ENCODE assay signal across 15 cellular contexts in genomic region chr6:37940074-37940847, GRCh38.
DNase-seq lines count a peak whose midpoint lies in the region; ATAC-seq, FAIRE-seq and TF ChIP-seq lines count a peak whose summit lies in the region.
"Had no signal": no experiment of that assay in that cellular context is flagged by ENCODE, and none has a peak within 500 bp of the region (broad histone marks: within the 10 kb centered on the region; RNA-seq: fewer than 3 reads in every experiment).

No MANE protein-coding gene starts in this region.

- H3K36me3 Mint-ChIP-seq in nephron progenitor cell (ENCODE audit: low read depth): peaks cover 4% of the 10 kb centered on the region
- H3K36me3 Mint-ChIP-seq: type B pancreatic cell had no signal

- H3K27ac ChIP-seq in endothelial cell of umbilical vein (ENCODE audit: insufficient read depth, low read depth, low read length): no peak overlapping the region
- H3K27ac ChIP-seq: BLaER1 treated with 17β-estradiol and CSF1 and Interleukin-3, amounts not matched to agents 10 nM and 100 nM; GM23248 had no signal

- H3K9me1 ChIP-seq in endothelial cell of umbilical vein (replicated peaks; ENCODE audit: control insufficient read depth, extremely low read depth, insufficient read depth, low read length): no peaks in the 10 kb centered on the region

- no peaks in the 10 kb centered on the region for H3K36me3 ChIP-seq in endothelial cell of umbilical vein (ENCODE audit: control insufficient read depth in 2 of 2, extremely low read depth in 1 of 2, insufficient read depth in 2 of 2, low read length in 2 of 2)

- H3K4me1 ChIP-seq in endothelial cell of umbilical vein (ENCODE audit: control insufficient read depth, extremely low read depth, insufficient read depth, low read length): peaks cover 14% of the 10 kb centered on the region

- peak; percentile 79 for DNase-seq in DMS 273 (lab: John Stamatoyannopoulos, UW; ENCODE audit: unreplicated experiment)
- DNase-seq in NCI-H226: peak; percentile 26
- DNase-seq in endothelial cell of umbilical vein (ENCODE audit: low read depth, low spot score): peak; percentile 66
- peak; percentile 40 for DNase-seq in mucosa of gallbladder (ENCODE audit: low spot score)
- DNase-seq in NCI-H524 treated with DMSO at 0.1 percent for 48 hours (lab: John Stamatoyannopoulos, UW): no peak
- no peak for DNase-seq in GM19238 (ENCODE audit: insufficient read length, low spot score)
- no peak for DNase-seq in nephron progenitor cell
- DNase-seq: activated CD4-positive, alpha-beta T cell treated with anti-CD3 and anti-CD28 coated beads for 36 hours; GM23248; NCI-H345 had no signal

- no peak for FAIRE-seq in endothelial cell of umbilical vein (lab: Jason Lieb, UNC)

- peaks cover 84% of the 10 kb centered on the region for H3K79me2 ChIP-seq in endothelial cell of umbilical vein (ENCODE audit: control insufficient read depth, insufficient read depth, low read length)

- no peak for TF ChIP-seq POLR2A in endothelial cell of umbilical vein (IDR thresholded peaks at IDR 0.05; ENCODE audit: low read depth, low read length)

- H4K20me1 ChIP-seq in endothelial cell of umbilical vein (replicated peaks; ENCODE audit: control insufficient read depth, extremely low read depth, insufficient read depth, low read length): peaks cover 23% of the 10 kb centered on the region

- TF ChIP-seq CTCF in endothelial cell of umbilical vein (IDR thresholded peaks at IDR 0.05; ENCODE audit: extremely low read depth in 1 of 2, insufficient read depth in 1 of 2, low read depth in 1 of 2, low read length in 2 of 2) (no peak), nephron progenitor cell (IDR thresholded peaks at IDR 0.05) (no peak)

- POLR2A ChIA-PET in endothelial cell of umbilical vein (lab: Charles Lee): no interaction called here

- dilution Hi-C loops in endothelial cell of umbilical vein (cut with MboI; ENCODE audit: extremely low pct_ligation_motif_present, low sequenced_read_pairs): no loop called here

- no peaks in the 10 kb centered on the region for H3K27me3 ChIP-seq in endothelial cell of umbilical vein (ENCODE audit: control insufficient read depth in 2 of 2, insufficient read depth in 2 of 2, low read length in 2 of 2)
- H3K27me3 ChIP-seq: BLaER1 treated with 17β-estradiol and CSF1 and Interleukin-3, amounts not matched to agents 10 nM and 100 nM had no signal

- H3K27me3 Mint-ChIP-seq in nephron progenitor cell (ENCODE audit: low read depth, poor library complexity): no peaks in the 10 kb centered on the region
- H3K27me3 Mint-ChIP-seq: activated CD4-positive, alpha-beta T cell treated with anti-CD3 and anti-CD28 coated beads for 36 hours; dendritic cell treated with granulocyte-macrophage colony-stimulating factor and Interleukin-4, amounts not matched to agents 40 ng/mL and 50 ng/mL, for 4 days; type B pancreatic cell had no signal

- CTCF ChIA-PET in endothelial cell of umbilical vein (lab: Charles Lee): interaction anchor here (1.4 kb wide), 1 partner anchor 11 kb away, joined by 4 read pairs; no protein-coding TSS in a partner anchor

- H3K9ac ChIP-seq in endothelial cell of umbilical vein (replicated peaks; ENCODE audit: extremely low read depth, insufficient read depth, low read length): no peak overlapping the region
- H3K9ac ChIP-seq: BLaER1 treated with 17β-estradiol and CSF1 and Interleukin-3, amounts not matched to agents 10 nM and 100 nM; GM23248 had no signal

- BruUV-seq in endothelial cell of umbilical vein (replicated peaks; lab: Mats Ljungman, UMichigan): no TSS peak

- no peak overlapping the region for H2AFZ ChIP-seq in endothelial cell of umbilical vein (ENCODE audit: low read depth, low read length)
- H2AFZ ChIP-seq: GM23248 had no signal

- no peak overlapping the region for H3K27ac Mint-ChIP-seq in nephron progenitor cell
- H3K27ac Mint-ChIP-seq: activated CD4-positive, alpha-beta T cell treated with anti-CD3 and anti-CD28 coated beads for 36 hours; activated T-helper 2 cell treated with anti-CD3 and anti-CD28 coated beads, Interferon-gamma antibody, Interleukin-2, Interleukin-4, amounts not matched to agents 10 μg/mL and 5 μg/mL and 100 μg/mL, durations not matched to agents 14 hours and 24 hours and 36 hours; dendritic cell treated with granulocyte-macrophage colony-stimulating factor and Interleukin-4, amounts not matched to agents 40 ng/mL and 50 ng/mL, for 4 days; type B pancreatic cell had no signal

- no peaks in the 10 kb centered on the region for H3K9me3 ChIP-seq in endothelial cell of umbilical vein (replicated peaks; ENCODE audit: control insufficient read depth, insufficient read depth, low read length)
- H3K9me3 ChIP-seq: BLaER1 treated with 17β-estradiol and CSF1 and Interleukin-3, amounts not matched to agents 10 nM and 100 nM had no signal

- intact Hi-C loops in endothelial cell of umbilical vein (cut with micrococcal nuclease): no loop called here

- no peaks in the 10 kb centered on the region for H3K9me3 Mint-ChIP-seq in nephron progenitor cell
- H3K9me3 Mint-ChIP-seq: activated T-helper 2 cell treated with anti-CD3 and anti-CD28 coated beads, Interferon-gamma antibody, Interleukin-2, Interleukin-4, amounts not matched to agents 10 μg/mL and 5 μg/mL and 100 μg/mL, durations not matched to agents 14 hours and 24 hours and 36 hours; dendritic cell treated with granulocyte-macrophage colony-stimulating factor and Interleukin-4, amounts not matched to agents 40 ng/mL and 50 ng/mL, for 4 days; type B pancreatic cell had no signal

- no peaks in the 10 kb centered on the region for H3K4me1 Mint-ChIP-seq in nephron progenitor cell

- no peak overlapping the region for H3K4me3 ChIP-seq in endothelial cell of umbilical vein (replicated peaks in 1 of 3; ENCODE audit: insufficient read depth in 1 of 3, low read depth in 1 of 3, low read length in 3 of 3)
- H3K4me3 ChIP-seq: BLaER1 treated with 17β-estradiol and CSF1 and Interleukin-3, amounts not matched to agents 10 nM and 100 nM; GM23248 had no signal

- no peak overlapping the region for H3K4me3 Mint-ChIP-seq in nephron progenitor cell
- H3K4me3 Mint-ChIP-seq: activated CD4-positive, alpha-beta T cell treated with anti-CD3 and anti-CD28 coated beads for 36 hours; dendritic cell treated with granulocyte-macrophage colony-stimulating factor and Interleukin-4, amounts not matched to agents 40 ng/mL and 50 ng/mL, for 4 days; type B pancreatic cell had no signal

- ATAC-seq in HG03565 (IDR thresholded peaks at IDR 0.05; ENCODE audit: unreplicated experiment): no peak
- ATAC-seq: activated CD4-positive, alpha-beta T cell treated with anti-CD3 and anti-CD28 coated beads for 36 hours had no signal

- no peak overlapping the region for H3K4me2 ChIP-seq in endothelial cell of umbilical vein (ENCODE audit: insufficient read depth, low read length)

TF ChIP-seq in endothelial cell of umbilical vein, 7 proteins besides CTCF, POLR2A, EP300 and RAD21:
- TF ChIP-seq JUN (IDR thresholded peaks at IDR 0.05; ENCODE audit: borderline replicate concordance, insufficient read depth, insufficient read length, low read depth) (no peak), FOS (IDR thresholded peaks at IDR 0.05; ENCODE audit: borderline replicate concordance, insufficient read depth, low read length) (no peak), MAX (IDR thresholded peaks at IDR 0.05; ENCODE audit: insufficient read depth, insufficient read length) (no peak), GATA2 (IDR thresholded peaks at IDR 0.05; ENCODE audit: insufficient read depth, insufficient read length, low read depth, low read length) (no peak), MYC (IDR thresholded peaks at IDR 0.05; ENCODE audit: low read depth, low read length) (no peak), EZH2 (IDR thresholded peaks at IDR 0.05; ENCODE audit: borderline replicate concordance, low read depth, low read length, severe bottlenecking) (no peak), POLR2AphosphoS5 (IDR thresholded peaks at IDR 0.05; ENCODE audit: insufficient read depth, low read depth, low read length) (no peak)

Comparison
In these comparisons a context has a peak if more than half of its experiments do, and no peak if none do; other contexts are left out.
1. DNase-seq: peak in DMS 273 (single experiment), NCI-H226 (single experiment), endothelial cell of umbilical vein (single experiment) and mucosa of gallbladder (single experiment); none in NCI-H524 treated with DMSO at 0.1 percent for 48 hours (single experiment), GM19238 (single experiment) and nephron progenitor cell (single experiment).